ENCODE assay signal across 16 cellular contexts in genomic region chr2:192265751-192266150, GRCh38.
"Had no signal": no experiment of that assay in that cellular context is flagged by ENCODE, and none has a peak within 500 bp of the region (broad histone marks: within the 10 kb centered on the region; RNA-seq: fewer than 3 reads in every experiment).

No MANE protein-coding gene starts in this region.

- H3K4me3 ChIP-seq: gastrocnemius medialis, left lung, thyroid gland had no signal

- H3K27ac ChIP-seq: gastrocnemius medialis, left lung, thyroid gland had no signal

- DNase-seq: activated B cell treated with CpG ODN at 0.5 μM for 24 hours; activated CD4-positive, alpha-beta T cell treated with anti-CD3 and anti-CD28 coated beads, Interleukin-2, amount 10 ng/mL, durations not matched to agents 24 days and 14 days; activated CD8-positive, alpha-beta T cell treated with anti-CD3 and anti-CD28 coated beads for 36 hours; activated naive CD4-positive, alpha-beta T cell; activated naive CD8-positive, alpha-beta T cell treated with anti-CD3 and anti-CD28 coated beads, Interleukin-2, amount 10 ng/mL, durations not matched to agents 7 days and 5 days; activated T-cell treated with anti-CD3 and anti-CD28 coated beads, Interleukin-2, amount 50 U/mL, for 1 hour; effector CD4-positive, alpha-beta T cell; gastrocnemius medialis; head of caudate nucleus; left lung; occipital lobe; stimulated activated CD4-positive, alpha-beta T cell treated with anti-CD3 and anti-CD28 coated beads, Interleukin-12 subunit alpha, Interleukin-12 subunit beta, amount 100 ng/mL, for 4 hours; stimulated activated CD4-positive, alpha-beta T cell treated with anti-CD3 and anti-CD28 coated beads, Interleukin-2, amount 100 ng/mL, for 24 hours; stimulated activated naive CD4-positive, alpha-beta T cell treated with Interleukin-2 at 50 U/mL for 16 hours; T-helper 2 cell; thyroid gland had no signal

- H3K36me3 ChIP-seq: gastrocnemius medialis, left lung, thyroid gland had no signal

- H3K4me1 ChIP-seq: gastrocnemius medialis, left lung, thyroid gland had no signal

- H3K9me3 ChIP-seq: gastrocnemius medialis, left lung, thyroid gland had no signal

- H3K27me3 ChIP-seq: gastrocnemius medialis, left lung, thyroid gland had no signal
